ENCODE assay signal across 13 cellular contexts in genomic region chr7:24637021-24637420, GRCh38.
DNase-seq lines count a peak whose midpoint lies in the region; ATAC-seq lines count a peak whose summit lies in the region.
"Had no signal": no experiment of that assay in that cellular context is flagged by ENCODE, and none has a peak within 500 bp of the region (broad histone marks: within the 10 kb centered on the region; RNA-seq: fewer than 3 reads in every experiment).

No MANE protein-coding gene starts in this region.

- no peak for ATAC-seq in GM19455 (IDR thresholded peaks at IDR 0.05; ENCODE audit: unreplicated experiment)
- ATAC-seq: CD8-positive, alpha-beta T cell; HCT116 had no signal

- no peaks in the 10 kb centered on the region for H3F3A ChIP-seq in GM23248 (ENCODE audit: insufficient read depth)

- WGBS in GM23248 (ENCODE audit: low coverage in 1 of 2, low lambda C conversion rate in 2 of 2, missing lambda C conversion rate in 2 of 2), 2 experiments = 94 to 100% methylated on average over 1 of the region's 1 CpG

- H3K27me3 ChIP-seq in GM23248 (replicated peaks; ENCODE audit: insufficient read depth) = no peaks in the 10 kb centered on the region

- 0 out of 2 replicates have a peak, but pooled peaks cover 2% of the 10 kb centered on the region for H3K36me3 ChIP-seq in GM23248 (ENCODE audit: low read depth)

- H3K9ac ChIP-seq in GM23248 = no peak overlapping the region
- H3K9ac ChIP-seq: KMS-11 had no signal

- no peak overlapping the region for H3K27ac ChIP-seq in GM23248
- H3K27ac ChIP-seq: KMS-11 had no signal

- H2AFZ ChIP-seq in GM23248 = no peak overlapping the region

- no peaks in the 10 kb centered on the region for H4K20me1 ChIP-seq in GM23248 (ENCODE audit: insufficient read depth)

- no peaks in the 10 kb centered on the region for H3K4me1 ChIP-seq in GM23248 (ENCODE audit: insufficient read depth)
- H3K4me1 ChIP-seq: Caco-2 had no signal

- in situ Hi-C loops in GM23248 (cut with MboI) = no loop called here

- no peaks in the 10 kb centered on the region for H3K79me2 ChIP-seq in GM23248 (ENCODE audit: insufficient read depth)

- no peak overlapping the region for H3K4me2 ChIP-seq in GM23248 (ENCODE audit: unreplicated experiment)
- H3K4me2 ChIP-seq: KMS-11 had no signal

- H3K9me2 ChIP-seq in GM23248 (ENCODE audit: insufficient read depth) = no peaks in the 10 kb centered on the region

- no peaks in the 10 kb centered on the region for H3K9me3 ChIP-seq in GM23248 (ENCODE audit: low read depth)
- H3K9me3 ChIP-seq: Caco-2 had no signal

- H3K4me3 ChIP-seq in GM23248 = no peak overlapping the region

- DNase-seq in GM23248 = peak; percentile 3
- peak; percentile 84 for DNase-seq in amniotic epithelial cell (ENCODE audit: low read depth)
- DNase-seq in kidney tubule cell (ENCODE audit: low spot score) = peak; percentile 15
- DNase-seq in AG20443 (ENCODE audit: low spot score) = no peak
- DNase-seq in HuH-7 (ENCODE audit: low spot score) = no peak
- DNase-seq in COR-L47 (lab: John Stamatoyannopoulos, UW) = no peak
- DNase-seq: Caco-2; CD8-positive, alpha-beta T cell; DND-41; GF-D8 had no signal

Comparison
In these comparisons a context has a peak if more than half of its experiments do, and no peak if none do; other contexts are left out.
1. DNase-seq: peak in GM23248 (single experiment), amniotic epithelial cell (single experiment) and kidney tubule cell (single experiment); none in AG20443 (single experiment), HuH-7 (single experiment) and COR-L47 (single experiment).